ENCODE assay signal across 8 cellular contexts in the genomic region with DNA sequence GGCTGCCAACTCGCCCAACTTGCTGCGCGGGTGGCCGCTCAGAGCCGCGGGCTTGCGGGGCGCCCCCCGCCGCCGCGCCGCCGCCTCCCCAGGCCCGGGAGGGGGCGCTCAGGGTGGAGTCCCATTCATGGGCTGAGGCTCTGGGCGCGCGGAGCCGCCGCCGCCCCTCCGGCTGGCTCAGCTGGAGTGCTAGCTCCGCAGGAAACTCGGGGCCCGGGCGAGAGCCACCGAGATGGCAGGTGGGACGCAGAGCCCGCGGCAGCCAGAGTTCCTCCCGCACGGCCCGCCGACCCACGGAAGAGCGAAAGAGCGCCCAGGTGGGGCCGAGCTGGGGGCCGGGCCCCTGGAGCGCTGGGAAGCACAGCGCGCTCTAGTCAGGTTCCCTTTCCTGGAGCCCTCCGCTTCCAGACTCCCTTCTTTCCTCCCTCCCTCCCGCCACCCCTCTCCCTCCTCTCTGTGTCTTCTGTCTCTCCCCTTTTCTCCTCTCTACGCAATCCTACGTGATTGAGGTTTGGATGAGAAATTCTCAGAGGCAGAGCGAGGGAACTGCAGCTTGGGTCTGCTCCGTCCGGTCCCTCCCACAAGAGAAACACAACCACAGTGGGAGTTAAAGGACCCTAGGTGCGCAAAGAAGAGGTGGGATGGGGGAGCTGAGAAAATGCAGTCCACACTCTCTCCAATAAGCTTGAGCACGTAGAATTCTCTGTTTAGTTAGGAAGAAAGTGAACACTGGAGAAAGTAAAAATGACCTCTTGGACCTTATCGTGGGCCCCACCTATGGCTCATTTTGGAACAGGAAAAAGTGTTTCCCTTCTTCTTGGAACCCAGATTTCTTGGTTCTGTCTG.
A peak's percentile ranks its signal among the peaks of the same experiment; 100 is the strongest.
DNase-seq lines count a peak whose midpoint lies in the region; ATAC-seq and TF ChIP-seq lines count a peak whose summit lies in the region.

No MANE protein-coding gene starts in this region.

- H3K36me3 Mint-ChIP-seq in glutamatergic neuron (ENCODE audit: unreplicated experiment) (peaks cover 8% of the 10 kb centered on the region), progenitor cell of endocrine pancreas (ENCODE audit: insufficient read depth) (no peaks in the 10 kb centered on the region)

- H3K9me3 ChIP-seq in SJCRH30 (replicated peaks): no peaks in the 10 kb centered on the region

- H3K27ac ChIP-seq in SJCRH30: no peak overlapping the region

- H3K4me3 Mint-ChIP-seq in glutamatergic neuron (ENCODE audit: unreplicated experiment) (peak overlapping the region; percentile 81), progenitor cell of endocrine pancreas (ENCODE audit: low read depth) (peak overlapping the region; percentile 71)

- H3K36me3 ChIP-seq in SJCRH30: no peaks in the 10 kb centered on the region

- H3K4me1 Mint-ChIP-seq in glutamatergic neuron (ENCODE audit: low read depth, unreplicated experiment) (peaks cover 7% of the 10 kb centered on the region), progenitor cell of endocrine pancreas (ENCODE audit: low read depth) (peaks cover 6% of the 10 kb centered on the region)

- H3K27me3 Mint-ChIP-seq in glutamatergic neuron (ENCODE audit: unreplicated experiment) (peaks cover 14% of the 10 kb centered on the region), progenitor cell of endocrine pancreas (peaks cover 68% of the 10 kb centered on the region)

- no peak for ATAC-seq in HG03460 (IDR thresholded peaks at IDR 0.05; ENCODE audit: unreplicated experiment)

- peak; percentile 47 to 65 for DNase-seq in NCI-H446 (lab: John Stamatoyannopoulos, UW)
- DNase-seq in NCI-H446 treated with DMSO at 0.1 percent for 48 hours (lab: John Stamatoyannopoulos, UW): no peak
- DNase-seq in NCI-H510A (lab: John Stamatoyannopoulos, UW): peak; percentile 5
- peak; percentile 19 for DNase-seq in glutamatergic neuron
- DNase-seq in progenitor cell of endocrine pancreas (ENCODE audit: low spot score, unreplicated experiment): no peak
- DNase-seq in SJCRH30: no peak
- DNase-seq in stimulated activated CD4-positive, alpha-beta T cell treated with anti-CD3 and anti-CD28 coated beads, Interleukin-15, amount 100 ng/mL, for 24 hours: no peak

- no peak overlapping the region for H3K27ac Mint-ChIP-seq in glutamatergic neuron (ENCODE audit: unreplicated experiment)
- no peak overlapping the region for H3K27ac Mint-ChIP-seq in progenitor cell of endocrine pancreas

- H3K4me3 ChIP-seq in SJCRH30: no peak overlapping the region

- TF ChIP-seq CTCF in glutamatergic neuron (IDR thresholded peaks at IDR 0.05; ENCODE audit: partially characterized antibody, unreplicated experiment) (no peak), progenitor cell of endocrine pancreas (IDR thresholded peaks at IDR 0.05; ENCODE audit: unreplicated experiment) (peak; percentile 37)

- H3K9me3 Mint-ChIP-seq in glutamatergic neuron (ENCODE audit: unreplicated experiment): peaks cover 4% of the 10 kb centered on the region
- no peaks in the 10 kb centered on the region for H3K9me3 Mint-ChIP-seq in progenitor cell of endocrine pancreas (ENCODE audit: low read depth)

- H3K27me3 ChIP-seq in SJCRH30: no peaks in the 10 kb centered on the region

- H3K4me1 ChIP-seq in SJCRH30: no peaks in the 10 kb centered on the region

Comparison
In these comparisons a context has a peak if more than half of its experiments do, and no peak if none do; other contexts are left out.
1. DNase-seq: peak in NCI-H446 (2 of 2), NCI-H510A (single experiment) and glutamatergic neuron (single experiment); none in NCI-H446 treated with DMSO at 0.1 percent for 48 hours (single experiment), progenitor cell of endocrine pancreas (single experiment), SJCRH30 (0 of 2) and stimulated activated CD4-positive, alpha-beta T cell treated with anti-CD3 and anti-CD28 coated beads, Interleukin-15, amount 100 ng/mL, for 24 hours (single experiment).